Comparison of ENCODE assay signal across 1 cellular context in the genomic region with DNA sequence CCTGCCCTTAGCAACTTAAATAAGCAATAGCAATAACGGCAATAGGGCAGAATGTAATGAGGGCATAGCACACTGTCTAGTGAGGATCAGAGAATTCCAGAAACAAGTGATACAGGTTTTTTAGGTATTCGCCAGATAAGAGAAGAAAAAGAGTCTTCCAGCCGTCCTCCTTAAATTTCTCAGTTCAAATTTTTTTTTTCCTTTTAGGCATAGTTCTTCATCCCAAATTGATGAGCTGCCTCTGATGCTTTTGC.
TF ChIP-seq lines count a peak whose summit lies in the region.

No MANE protein-coding gene starts in this region.

TF ChIP-seq in HepG2, 621 proteins besides CTCF, POLR2A, EP300 and RAD21:
- no peak for TF ChIP-seq CREB1 (IDR thresholded peaks at IDR 0.05)
- 0 out of 2 replicates have a peak, but pooled peaks have one; percentile 12 for TF ChIP-seq CREB1 (CRISPR knock-in tag; IDR thresholded peaks at IDR 0.05)
- TF ChIP-seq ARNT (IDR thresholded peaks at IDR 0.05): no peak
TF ChIP-seq in HepG2: peak in this region for 1.
